ENCODE assay signal across 21 cellular contexts in genomic region chrX:24748196-24748595, GRCh38.
"Had no signal": no experiment of that assay in that cellular context is flagged by ENCODE, and none has a peak within 500 bp of the region (broad histone marks: within the 10 kb centered on the region; RNA-seq: fewer than 3 reads in every experiment).

No MANE protein-coding gene starts in this region.

- H3K4me3 ChIP-seq: MG63 had no signal

- H3K27ac ChIP-seq: RWPE1 had no signal

- ATAC-seq: Panc1, T-cell had no signal

- DNase-seq: KBM-7, MG63, NCI-H1092, NCI-H1105 treated with DMSO at 0.1 percent for 48 hours, NCI-H1417 treated with DMSO at 0.1 percent for 48 hours, NCI-H146, NCI-H1694 treated with DMSO at 0.1 percent for 48 hours, NCI-H1930, NCI-H2081, NCI-H2107, NCI-H2227 treated with DMSO at 0.1 percent for 48 hours, NCI-H510A, NCI-H524 treated with DMSO at 0.1 percent for 48 hours, NCI-H69, NCI-H774, SHP77, SK-N-SH, SW 1271, T-cell had no signal
